In genomic region chr5:40991981-40992559, GRCh38 we compare ENCODE assay signal across 19 cellular contexts.
A peak's percentile ranks its signal among the peaks of the same experiment; 100 is the strongest.
DNase-seq lines count a peak whose midpoint lies in the region; ATAC-seq, FAIRE-seq and TF ChIP-seq lines count a peak whose summit lies in the region.
"Had no signal": no experiment of that assay in that cellular context is flagged by ENCODE, and none has a peak within 500 bp of the region (broad histone marks: within the 10 kb centered on the region; RNA-seq: fewer than 3 reads in every experiment).

No MANE protein-coding gene starts in this region.

- ATAC-seq in Right ventricle myocardium superior (ENCODE audit: poor library complexity) (no peak), right lobe of liver (peak in 3 of 4 donors; percentile 24 to 50 (median 43)), GM18868 (IDR thresholded peaks at IDR 0.05; ENCODE audit: unreplicated experiment) (no peak), GM21825 (IDR thresholded peaks at IDR 0.05; ENCODE audit: unreplicated experiment) (no peak)
- ATAC-seq: WTC11 had no signal

- WGBS in right lobe of liver (ENCODE audit: insufficient coverage, low coverage, low lambda C conversion rate, missing lambda C conversion rate), result 23% methylated on average over 5 of the region's 5 CpGs
- WGBS in small intestine, 3 donors, result 63 to 71% (median 63%) methylated on average over 5 of the region's 5 CpGs

- H3K36me3 ChIP-seq in left ventricle myocardium inferior (no peaks in the 10 kb centered on the region), right lobe of liver (no peaks in the 10 kb centered on the region), small intestine (ENCODE audit: control insufficient read depth in 2 of 2, insufficient read depth in 2 of 2, low read length in 2 of 2) (no peaks in the 10 kb centered on the region), vagina (no peaks in the 10 kb centered on the region)

- intact Hi-C loops in left ventricle myocardium inferior (cut with micrococcal nuclease) (no loop called here), Right ventricle myocardium superior (cut with DNase I) (no loop called here), right lobe of liver (cut with DNase I) (no loop called here), vagina (cut with DNase I) (loop anchor here (5.0 kb wide), 1 partner anchor 80 kb away; no protein-coding TSS in a partner anchor)

- H3K4me3 ChIP-seq in left ventricle myocardium inferior, result no peak overlapping the region
- no peak overlapping the region for H3K4me3 ChIP-seq in right lobe of liver
- no peak overlapping the region for H3K4me3 ChIP-seq in small intestine (ENCODE audit: low read depth in 1 of 2, low read length in 2 of 2)
- H3K4me3 ChIP-seq in vagina, result no peak overlapping the region

- no peak for TF ChIP-seq POLR2A in right lobe of liver (IDR thresholded peaks at IDR 0.05)
- TF ChIP-seq POLR2A in vagina (IDR thresholded peaks at IDR 0.05), result no peak

- H3K27ac ChIP-seq in left ventricle myocardium inferior (replicated peaks), result peak overlapping the region; percentile 87
- H3K27ac ChIP-seq in right lobe of liver, result peak overlapping the region; percentile 74 to 78 (median 75)
- peak overlapping the region in 1 of 2 donors; percentile 38 for H3K27ac ChIP-seq in small intestine (ENCODE audit: low read depth in 1 of 2, low read length in 1 of 2)
- peak overlapping the region; percentile 73 for H3K27ac ChIP-seq in vagina

- H3K9me3 ChIP-seq in left ventricle myocardium inferior (replicated peaks) (peaks cover 3% of the 10 kb centered on the region), right lobe of liver (no peaks in the 10 kb centered on the region), small intestine (ENCODE audit: control insufficient read depth, low read depth) (no peaks in the 10 kb centered on the region), vagina (no peaks in the 10 kb centered on the region)

- no peak for TF ChIP-seq CTCF in left ventricle myocardium inferior (IDR thresholded peaks at IDR 0.05; ENCODE audit: borderline replicate concordance)
- no peak for TF ChIP-seq CTCF in right lobe of liver (IDR thresholded peaks at IDR 0.05)
- no peak for TF ChIP-seq CTCF in vagina (IDR thresholded peaks at IDR 0.05)

- FAIRE-seq in small intestine (lab: Jason Lieb, UNC) (no peak), urothelium cell line (lab: Jason Lieb, UNC) (no peak)
- FAIRE-seq: GM12891 had no signal

- no peaks in the 10 kb centered on the region for H3K27me3 ChIP-seq in left ventricle myocardium inferior (ENCODE audit: low read depth)
- no peaks in the 10 kb centered on the region for H3K27me3 ChIP-seq in right lobe of liver
- no peaks in the 10 kb centered on the region for H3K27me3 ChIP-seq in small intestine (ENCODE audit: control insufficient read depth in 2 of 2, insufficient read depth in 2 of 2, low read length in 2 of 2)
- no peaks in the 10 kb centered on the region for H3K27me3 ChIP-seq in vagina

- peaks cover 24% of the 10 kb centered on the region for H3K4me1 ChIP-seq in left ventricle myocardium inferior
- H3K4me1 ChIP-seq in right lobe of liver, result peaks cover 0 to 38% (median 14%) of the 10 kb centered on the region in 4 donors
- peaks cover 0 to 4% of the 10 kb centered on the region in 2 donors for H3K4me1 ChIP-seq in small intestine (ENCODE audit: control insufficient read depth in 2 of 2, insufficient read depth in 1 of 2, low read depth in 1 of 2, low read length in 1 of 2)
- H3K4me1 ChIP-seq in vagina, result peaks cover 26% of the 10 kb centered on the region

- DNase-seq in left ventricle myocardium inferior (no peak), Right ventricle myocardium superior (no peak), right lobe of liver (no peak), small intestine (peak; percentile 57), vagina (ENCODE audit: extremely low spot score in 2 of 2) (no peak), urothelium cell line (ENCODE audit: low spot score) (no peak)
- DNase-seq: activated CD4-positive, alpha-beta memory T cell treated with anti-CD3 and anti-CD28 coated beads, Interleukin-2, amount 10 ng/mL, durations not matched to agents 7 days and 5 days; activated naive CD4-positive, alpha-beta T cell treated with anti-CD3 and anti-CD28 coated beads, Interleukin-2, amount 50 U/mL, for 16 hours; activated T-cell treated with anti-CD3 and anti-CD28 coated beads, Interleukin-2, amount 50 U/mL, for 24 hours; DMS153; GF-D8; NCI-H1105; NCI-H524; SIG-M5; stimulated activated CD4-positive, alpha-beta T cell treated with anti-CD3 and anti-CD28 coated beads, Interleukin-2, amount 100 ng/mL, for 24 hours had no signal

Comparison
In these comparisons a context has a peak if more than half of its experiments do, and no peak if none do; other contexts are left out.
1. ATAC-seq: peak in right lobe of liver (3 of 4); none in Right ventricle myocardium superior (single experiment), GM18868 (single experiment) and GM21825 (single experiment).